ENCODE assay signal across 11 cellular contexts in genomic region chrX:112851161-112851779, GRCh38. TPM values are rescaled to one million over a fixed set of nuclear protein-coding genes. Genes with fewer than 3 reads are reported as not detected.
DNase-seq lines count a peak whose midpoint lies in the region; ATAC-seq and TF ChIP-seq lines count a peak whose summit lies in the region.
"Had no signal": no experiment of that assay in that cellular context is flagged by ENCODE, and none has a peak within 500 bp of the region (broad histone marks: within the 10 kb centered on the region; RNA-seq: fewer than 3 reads in every experiment).

No MANE protein-coding gene starts in this region.

- no peak overlapping the region for H3K4me3 ChIP-seq in H7 (ENCODE audit: insufficient read depth, low read depth, low read length)

- peak overlapping the region; percentile 98 to 99 (median 98) for H3K27ac Mint-ChIP-seq in nephron

- H3K36me3 ChIP-seq in H7 (replicated peaks; ENCODE audit: control insufficient read depth, insufficient read depth, low read length), result no peaks in the 10 kb centered on the region

- no peak for TF ChIP-seq CTCF in nephron (IDR thresholded peaks at IDR 0.05; ENCODE audit: unreplicated experiment in 3 of 3)

- no peaks in the 10 kb centered on the region for H3K27me3 Mint-ChIP-seq in nephron (ENCODE audit: low read depth)

- H3K27me3 ChIP-seq in H7 (ENCODE audit: control insufficient read depth, insufficient read depth, low read length), result 0 out of 2 replicates have a peak, but pooled peaks cover 2% of the 10 kb centered on the region

- DNase-seq in NCI-H2227 (lab: John Stamatoyannopoulos, UW; ENCODE audit: unreplicated experiment), result peak; percentile 10
- no peak for DNase-seq in NCI-H2227 treated with DMSO at 0.1 percent for 48 hours (lab: John Stamatoyannopoulos, UW)
- DNase-seq in H7, result peak; percentile 33
- DNase-seq in Kasumi-1 (lab: John Stamatoyannopoulos, UW), result no peak
- DNase-seq in activated CD4-positive, CD25-positive, alpha-beta regulatory T cell treated with anti-CD3 and anti-CD28 coated beads, Interleukin-2, amount 50 U/mL, for 72 hours, result no peak
- no peak for DNase-seq in AML-193 (lab: John Stamatoyannopoulos, UW)
- DNase-seq: effector memory CD4-positive, alpha-beta T cell; T1000 had no signal

- peak overlapping the region; percentile 10 to 66 (median 51) for H3K4me3 Mint-ChIP-seq in nephron

- peak; percentile 94 for ATAC-seq in HG03575 (IDR thresholded peaks at IDR 0.05; ENCODE audit: extremely low read depth, insufficient number of reproducible peaks, low FRiP score, unreplicated experiment)
- ATAC-seq: HepG2 had no signal

- H3K9me3 Mint-ChIP-seq in nephron, result no peaks in the 10 kb centered on the region

- H3K4me1 Mint-ChIP-seq in nephron, result peaks cover 65% of the 10 kb centered on the region

- peaks cover 3% of the 10 kb centered on the region for H3K36me3 Mint-ChIP-seq in nephron (ENCODE audit: low read depth)

RNA-seq across cellular contexts. Expression of gene AMOT, which starts 10.6 kb away (rescaled TPM):
- total RNA-seq in H7 (2014; rRNA removed; shearing (Covaris generic)), result 6.5 and 10.2 TPM in 2 replicates

Comparison
In these comparisons a context has a peak if more than half of its experiments do, and no peak if none do; other contexts are left out.
1. DNase-seq: peak in NCI-H2227 (single experiment) and H7 (single experiment); none in NCI-H2227 treated with DMSO at 0.1 percent for 48 hours (single experiment), Kasumi-1 (0 of 2), activated CD4-positive, CD25-positive, alpha-beta regulatory T cell treated with anti-CD3 and anti-CD28 coated beads, Interleukin-2, amount 50 U/mL, for 72 hours (single experiment) and AML-193 (0 of 2).